26 cellular contexts compared by ENCODE assay signal in the genomic region with DNA sequence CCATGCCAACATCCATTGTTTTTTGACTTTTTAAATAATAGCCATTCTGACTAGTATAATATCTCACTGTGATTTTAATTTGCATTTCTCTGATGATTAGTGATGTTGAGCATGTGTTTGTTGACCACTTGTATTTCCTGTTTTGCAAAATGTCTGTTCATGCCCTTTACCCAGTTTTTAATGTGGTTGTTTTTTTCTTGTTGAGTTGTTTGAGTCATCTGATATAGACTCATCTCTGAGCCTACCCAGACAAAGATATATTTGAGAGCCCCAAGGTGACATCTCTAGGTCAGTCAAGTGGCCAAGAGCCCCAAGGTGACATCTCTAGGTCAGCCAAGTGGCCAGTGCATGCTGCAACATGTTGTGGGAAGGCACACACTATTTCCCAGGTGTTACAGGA.
"Had no signal": no experiment of that assay in that cellular context is flagged by ENCODE, and none has a peak within 500 bp of the region (broad histone marks: within the 10 kb centered on the region; RNA-seq: fewer than 3 reads in every experiment).

No MANE protein-coding gene starts in this region.

- H3K36me3 Mint-ChIP-seq: activated naive CD8-positive, alpha-beta T cell had no signal

- H3K4me3 ChIP-seq: body of pancreas, cardiac muscle cell, colonic mucosa, esophagus squamous epithelium, gastroesophageal sphincter had no signal

- H3K9me3 ChIP-seq: body of pancreas, colonic mucosa, esophagus squamous epithelium, gastroesophageal sphincter had no signal

- ATAC-seq: activated CD4-positive, alpha-beta T cell treated with anti-CD3 and anti-CD28 coated beads for 36 hours; activated CD8-positive, alpha-beta T cell treated with anti-CD3 and anti-CD28 coated beads for 36 hours; activated T-cell treated with anti-CD3 and anti-CD28 coated beads, Interleukin-2, amount 50 U/mL, for 4 hours; activated T-helper 17 cell treated with anti-CD3 and anti-CD28 coated beads, Interleukin-2, amount 50 U/mL, for 72 hours; body of pancreas; gastroesophageal sphincter had no signal

- H3K4me1 ChIP-seq: body of pancreas, colonic mucosa, esophagus squamous epithelium, gastroesophageal sphincter had no signal

- H3K36me3 ChIP-seq: cardiac muscle cell, colonic mucosa, esophagus squamous epithelium, gastroesophageal sphincter had no signal

- DNase-seq: activated CD4-positive, alpha-beta T cell treated with anti-CD3 and anti-CD28 coated beads for 36 hours; activated CD4-positive, alpha-beta T cell treated with anti-CD3 and anti-CD28 coated beads, Interleukin-2, amount 10 ng/mL, durations not matched to agents 7 days and 5 days; activated CD4-positive, alpha-beta T cell treated with anti-CD3 and anti-CD28 coated beads, Interleukin-2, amount 50 U/mL, for 48 hours; activated CD4-positive, CD25-positive, alpha-beta regulatory T cell; activated CD4-positive, CD25-positive, alpha-beta regulatory T cell treated with anti-CD3 and anti-CD28 coated beads, Interleukin-2, amount 50 U/mL, for 72 hours; activated CD8-positive, alpha-beta memory T cell treated with anti-CD3 and anti-CD28 coated beads for 24 hours; activated CD8-positive, alpha-beta T cell treated with anti-CD3 and anti-CD28 coated beads for 36 hours; activated effector memory CD4-positive, alpha-beta T cell treated with Interleukin-2 at 50 U/mL for 16 hours; activated gamma-delta T cell treated with Interleukin-2 at 50 U/mL for 16 hours; activated naive CD4-positive, alpha-beta T cell treated with anti-CD3 and anti-CD28 coated beads, Interleukin-2, amount 50 U/mL, for 16 hours; activated naive CD4-positive, alpha-beta T cell treated with Interleukin-2 at 50 U/mL for 16 hours; activated T-cell treated with anti-CD3 and anti-CD28 coated beads, Interleukin-2, amount 50 U/mL, for 4 hours; amygdala; aorta; body of pancreas; central memory CD4-positive, alpha-beta T cell; colonic mucosa; effector memory CD4-positive, alpha-beta T cell; endodermal cell; esophagus squamous epithelium; head of caudate nucleus; T-helper 2 cell had no signal

- H3K9me3 Mint-ChIP-seq: activated CD4-positive, alpha-beta T cell treated with anti-CD3 and anti-CD28 coated beads, Interleukin-2, amount 10 ng/mL, durations not matched to agents 7 days and 5 days; activated CD8-positive, alpha-beta T cell treated with anti-CD3 and anti-CD28 coated beads for 36 hours; activated T-cell treated with anti-CD3 and anti-CD28 coated beads, Interleukin-2, amount 50 U/mL, for 4 hours; activated T-helper 17 cell treated with anti-CD3 and anti-CD28 coated beads, Interleukin-2, amount 50 U/mL, for 72 hours; endodermal cell had no signal

- H3K4me3 Mint-ChIP-seq: activated CD4-positive, alpha-beta T cell treated with anti-CD3 and anti-CD28 coated beads for 36 hours; activated CD4-positive, alpha-beta T cell treated with anti-CD3 and anti-CD28 coated beads, Interleukin-2, amount 10 ng/mL, durations not matched to agents 7 days and 5 days; activated CD8-positive, alpha-beta T cell treated with anti-CD3 and anti-CD28 coated beads for 36 hours; activated naive CD8-positive, alpha-beta T cell; activated T-cell treated with anti-CD3 and anti-CD28 coated beads, Interleukin-2, amount 50 U/mL, for 4 hours; activated T-helper 17 cell treated with anti-CD3 and anti-CD28 coated beads, Interleukin-2, amount 50 U/mL, for 72 hours; endodermal cell had no signal

- H3K27me3 ChIP-seq: body of pancreas, cardiac muscle cell, colonic mucosa had no signal

- H3K27ac ChIP-seq: body of pancreas, cardiac muscle cell, colonic mucosa, esophagus squamous epithelium, gastroesophageal sphincter had no signal

- H3K4me1 Mint-ChIP-seq: activated CD4-positive, alpha-beta T cell treated with anti-CD3 and anti-CD28 coated beads for 36 hours; activated CD4-positive, alpha-beta T cell treated with anti-CD3 and anti-CD28 coated beads, Interleukin-2, amount 10 ng/mL, durations not matched to agents 7 days and 5 days; activated T-helper 17 cell treated with anti-CD3 and anti-CD28 coated beads, Interleukin-2, amount 50 U/mL, for 72 hours had no signal

- H3K27ac Mint-ChIP-seq: activated CD4-positive, alpha-beta T cell treated with anti-CD3 and anti-CD28 coated beads for 36 hours; activated CD4-positive, alpha-beta T cell treated with anti-CD3 and anti-CD28 coated beads, Interleukin-2, amount 10 ng/mL, durations not matched to agents 7 days and 5 days; activated CD8-positive, alpha-beta T cell treated with anti-CD3 and anti-CD28 coated beads for 36 hours; activated naive CD8-positive, alpha-beta T cell; activated T-helper 17 cell treated with anti-CD3 and anti-CD28 coated beads, Interleukin-2, amount 50 U/mL, for 72 hours; endodermal cell had no signal
